In genomic region chr9:115946530-115946929, GRCh38 we compare ENCODE assay signal across 1 cellular context.
TF ChIP-seq lines count a peak whose summit lies in the region.

No MANE protein-coding gene starts in this region.

TF ChIP-seq in HepG2, 621 proteins besides CTCF, POLR2A, EP300 and RAD21 (continued from another document and continues in another):
- TF ChIP-seq AHDC1 (CRISPR knock-in tag; IDR thresholded peaks at IDR 0.05; ENCODE audit: borderline replicate concordance) (peak; percentile 69; the same call in 1 of the 2 replicates), PHB2 (IDR thresholded peaks at IDR 0.05; ENCODE audit: partially characterized antibody) (no peak), ATF3 (CRISPR knock-in tag; IDR thresholded peaks at IDR 0.05) (peak; percentile 56; the same call in 1 of the 2 replicates), ATF1 (CRISPR knock-in tag; IDR thresholded peaks at IDR 0.05) (no peak), ZNF772 (CRISPR knock-in tag; IDR thresholded peaks at IDR 0.05) (no peak), KDM4B (CRISPR knock-in tag; IDR thresholded peaks at IDR 0.05) (peak; percentile 50; the same call in 1 of the 2 replicates), BORCS8-MEF2B (CRISPR knock-in tag; IDR thresholded peaks at IDR 0.05) (no peak), GRHL1 (CRISPR knock-in tag; conservative IDR thresholded peaks at IDR 0.05) (no peak), ZNF567 (CRISPR knock-in tag; IDR thresholded peaks at IDR 0.05; ENCODE audit: borderline replicate concordance) (no peak), ZUFSP (CRISPR knock-in tag; IDR thresholded peaks at IDR 0.05; ENCODE audit: borderline replicate concordance) (no peak), ZNF503 (CRISPR knock-in tag; IDR thresholded peaks at IDR 0.05) (0 out of 2 replicates have a peak, but pooled peaks have one; percentile 33), FOXO1 (CRISPR knock-in tag; IDR thresholded peaks at IDR 0.05) (peak; percentile 65; the same call in 1 of the 2 replicates), NCOA2 (CRISPR knock-in tag; IDR thresholded peaks at IDR 0.05) (peak; percentile 84), ZNF251 (CRISPR knock-in tag; IDR thresholded peaks at IDR 0.05) (no peak), SCMH1 (CRISPR knock-in tag; IDR thresholded peaks at IDR 0.05; ENCODE audit: borderline replicate concordance) (no peak), CERS6 (CRISPR knock-in tag; IDR thresholded peaks at IDR 0.05) (no peak), ZNF446 (CRISPR knock-in tag; IDR thresholded peaks at IDR 0.05) (no peak), PCBP2 (optimal IDR thresholded peaks at IDR 0.05; ENCODE audit: low read depth, low read length, poor library complexity, severe bottlenecking) (no peak), BRD4 (CRISPR knock-in tag; IDR thresholded peaks at IDR 0.05) (no peak), MIXL1 (CRISPR knock-in tag; IDR thresholded peaks at IDR 0.05) (no peak), HNRNPH1 (optimal IDR thresholded peaks at IDR 0.05; ENCODE audit: low read depth, low read length) (no peak), ZMYM2 (CRISPR knock-in tag; IDR thresholded peaks at IDR 0.05) (0 out of 2 replicates have a peak, but pooled peaks have one; percentile 49), ZNF24 (IDR thresholded peaks at IDR 0.05) (no peak), SMAD1 (CRISPR knock-in tag; IDR thresholded peaks at IDR 0.05; ENCODE audit: borderline replicate concordance, low read depth) (no peak), MTA3 (CRISPR knock-in tag; IDR thresholded peaks at IDR 0.05) (no peak), ZNF501 (CRISPR knock-in tag; IDR thresholded peaks at IDR 0.05) (no peak), POGZ (CRISPR knock-in tag; IDR thresholded peaks at IDR 0.05) (peak; percentile 80), TBX3 (IDR thresholded peaks at IDR 0.05; ENCODE audit: borderline replicate concordance) (no peak), ZNF512 (CRISPR knock-in tag; IDR thresholded peaks at IDR 0.05) (no peak), HMGXB3 (CRISPR knock-in tag; IDR thresholded peaks at IDR 0.05; ENCODE audit: borderline replicate concordance) (0 out of 2 replicates have a peak, but pooled peaks have one; percentile 37), ZNF614 (CRISPR knock-in tag; IDR thresholded peaks at IDR 0.05; ENCODE audit: borderline replicate concordance) (0 out of 2 replicates have a peak, but pooled peaks have one; percentile 49), ASH2L (IDR thresholded peaks at IDR 0.05; ENCODE audit: insufficient read length, low read depth, low read length) (no peak), ATF2 (CRISPR knock-in tag; IDR thresholded peaks at IDR 0.05) (peak; percentile 72; the same call in 1 of the 2 replicates), ZSCAN22 (CRISPR knock-in tag; IDR thresholded peaks at IDR 0.05) (no peak), RARA (CRISPR knock-in tag; IDR thresholded peaks at IDR 0.05) (peak; percentile 75), SRSF1 (optimal IDR thresholded peaks at IDR 0.05; ENCODE audit: low read depth, low read length) (no peak), PREB (CRISPR knock-in tag; IDR thresholded peaks at IDR 0.05) (no peak), KDM1A (CRISPR knock-in tag; IDR thresholded peaks at IDR 0.05) (0 out of 2 replicates have a peak, but pooled peaks have one; percentile 37), ZNF354B (CRISPR knock-in tag; IDR thresholded peaks at IDR 0.05) (no peak), HNRNPL (IDR thresholded peaks at IDR 0.05; ENCODE audit: low read depth, low read length) (no peak), SMAD9 (CRISPR knock-in tag; IDR thresholded peaks at IDR 0.05) (no peak), TRIM24 (CRISPR knock-in tag; IDR thresholded peaks at IDR 0.05) (no peak)
